1 cellular context compared by ENCODE assay signal in the genomic region with DNA sequence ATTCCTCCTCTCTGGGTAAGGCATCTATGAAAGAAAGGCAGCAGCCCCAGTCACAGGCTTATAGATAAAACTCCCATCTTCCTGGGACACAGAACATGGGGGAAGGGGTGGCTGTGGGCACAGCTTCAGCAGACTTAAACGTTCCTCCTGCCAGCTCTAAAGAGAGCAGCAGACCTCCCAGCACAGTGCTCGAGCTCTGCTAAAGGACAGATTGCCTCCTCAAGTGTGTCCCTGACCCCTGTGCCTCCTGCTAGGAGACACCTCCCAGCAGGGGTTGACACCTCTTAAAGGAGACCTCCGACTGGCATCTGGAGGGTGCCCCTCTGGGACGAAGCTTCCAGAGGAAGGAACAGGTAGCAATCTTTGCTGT.
TF ChIP-seq lines count a peak whose summit lies in the region.

No MANE protein-coding gene starts in this region.

TF ChIP-seq in endothelial cell of umbilical vein, 7 proteins besides CTCF, POLR2A, EP300 and RAD21 (continued from another document):
- TF ChIP-seq, protein P1, sequence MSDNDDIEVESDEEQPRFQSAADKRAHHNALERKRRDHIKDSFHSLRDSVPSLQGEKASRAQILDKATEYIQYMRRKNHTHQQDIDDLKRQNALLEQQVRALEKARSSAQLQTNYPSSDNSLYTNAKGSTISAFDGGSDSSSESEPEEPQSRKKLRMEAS (IDR thresholded peaks at IDR 0.05; ENCODE audit: insufficient read depth, insufficient read length) = no peak
- TF ChIP-seq JUN (IDR thresholded peaks at IDR 0.05; ENCODE audit: borderline replicate concordance, insufficient read depth, insufficient read length, low read depth) (no peak), EZH2 (IDR thresholded peaks at IDR 0.05; ENCODE audit: borderline replicate concordance, low read depth, low read length, severe bottlenecking) (no peak), GATA2 (IDR thresholded peaks at IDR 0.05; ENCODE audit: insufficient read depth, insufficient read length, low read depth, low read length) (no peak), FOS (IDR thresholded peaks at IDR 0.05; ENCODE audit: borderline replicate concordance, insufficient read depth, low read length) (no peak), MYC (IDR thresholded peaks at IDR 0.05; ENCODE audit: low read depth, low read length) (no peak)
